22 cellular contexts compared by ENCODE assay signal in genomic region chr5:81167544-81167943, GRCh38.
"Had no signal": no experiment of that assay in that cellular context is flagged by ENCODE, and none has a peak within 500 bp of the region (broad histone marks: within the 10 kb centered on the region; RNA-seq: fewer than 3 reads in every experiment).

No MANE protein-coding gene starts in this region.

- DNase-seq: activated B cell treated with CpG ODN at 0.5 μM for 24 hours; activated CD4-positive, alpha-beta memory T cell treated with anti-CD3 and anti-CD28 coated beads, Interleukin-2, amount 10 ng/mL, durations not matched to agents 7 days and 5 days; activated CD4-positive, alpha-beta T cell treated with anti-CD3 and anti-CD28 coated beads for 4 hours; activated CD8-positive, alpha-beta memory T cell treated with anti-CD3 and anti-CD28 coated beads, Interleukin-2, amount 10 ng/mL, durations not matched to agents 7 days and 5 days; activated naive CD4-positive, alpha-beta T cell treated with Interleukin-2 at 50 U/mL for 16 hours; activated naive CD8-positive, alpha-beta T cell treated with anti-CD3 and anti-CD28 coated beads, Interleukin-2, amount 10 ng/mL, durations not matched to agents 7 days and 5 days; activated T-cell treated with anti-CD3 and anti-CD28 coated beads, Interleukin-2, amount 50 U/mL, for 24 hours; amygdala; erythroblast; gastrocnemius medialis; head of caudate nucleus; left ventricle myocardium superior; mucosa of descending colon; naive thymus-derived CD4-positive, alpha-beta T cell; stimulated activated CD4-positive, alpha-beta T cell treated with anti-CD3 and anti-CD28 coated beads, Interleukin-2, amount 100 ng/mL, for 24 hours; stimulated activated naive CD8-positive, alpha-beta T cell treated with anti-CD3 and anti-CD28 coated beads, Interleukin-15, amount 100 ng/mL, for 72 hours; T-cell; T-helper 9 cell; testis had no signal

- H3K79me2 ChIP-seq: parathyroid adenoma had no signal

- H3K9me3 Mint-ChIP-seq: activated B cell treated with CpG ODN at 0.5 μM for 24 hours; activated CD4-positive, alpha-beta memory T cell treated with anti-CD3 and anti-CD28 coated beads, Interleukin-2, amount 10 ng/mL, durations not matched to agents 7 days and 5 days; activated naive CD8-positive, alpha-beta T cell treated with anti-CD3 and anti-CD28 coated beads, Interleukin-2, amount 10 ng/mL, durations not matched to agents 7 days and 5 days; activated T-cell treated with anti-CD3 and anti-CD28 coated beads, Interleukin-2, amount 50 U/mL, for 24 hours; activated T-helper 2 cell treated with anti-CD3 and anti-CD28 coated beads, Interferon-gamma antibody, Interleukin-2, Interleukin-4, amounts not matched to agents 10 μg/mL and 5 μg/mL and 100 μg/mL, durations not matched to agents 14 hours and 24 hours and 36 hours; naive thymus-derived CD4-positive, alpha-beta T cell; stimulated activated naive CD8-positive, alpha-beta T cell treated with anti-CD3 and anti-CD28 coated beads, Interleukin-15, amount 100 ng/mL, for 72 hours; T-cell had no signal

- H2AFZ ChIP-seq: parathyroid adenoma had no signal

- H3K27ac Mint-ChIP-seq: activated B cell treated with CpG ODN at 0.5 μM for 24 hours; activated CD4-positive, alpha-beta memory T cell treated with anti-CD3 and anti-CD28 coated beads, Interleukin-2, amount 10 ng/mL, durations not matched to agents 7 days and 5 days; activated CD8-positive, alpha-beta memory T cell treated with anti-CD3 and anti-CD28 coated beads, Interleukin-2, amount 10 ng/mL, durations not matched to agents 7 days and 5 days; activated naive CD8-positive, alpha-beta T cell treated with anti-CD3 and anti-CD28 coated beads, Interleukin-2, amount 10 ng/mL, durations not matched to agents 7 days and 5 days; activated T-cell treated with anti-CD3 and anti-CD28 coated beads, Interleukin-2, amount 50 U/mL, for 24 hours; activated T-helper 2 cell treated with anti-CD3 and anti-CD28 coated beads, Interferon-gamma antibody, Interleukin-2, Interleukin-4, amounts not matched to agents 10 μg/mL and 5 μg/mL and 100 μg/mL, durations not matched to agents 14 hours and 24 hours and 36 hours; T-cell had no signal

- ATAC-seq: activated CD8-positive, alpha-beta memory T cell treated with anti-CD3 and anti-CD28 coated beads, Interleukin-2, amount 10 ng/mL, durations not matched to agents 7 days and 5 days; gastrocnemius medialis; left ventricle myocardium superior; mucosa of descending colon; naive thymus-derived CD4-positive, alpha-beta T cell; stimulated activated naive CD8-positive, alpha-beta T cell treated with anti-CD3 and anti-CD28 coated beads, Interleukin-15, amount 100 ng/mL, for 72 hours; T-cell had no signal

- H3K9ac ChIP-seq: parathyroid adenoma had no signal

- H3K9me3 ChIP-seq: gastrocnemius medialis, mucosa of descending colon, testis had no signal

- H3K4me3 ChIP-seq: cardiac muscle cell, gastrocnemius medialis, mucosa of descending colon, testis had no signal

- H3K4me3 Mint-ChIP-seq: activated B cell treated with CpG ODN at 0.5 μM for 24 hours; activated CD4-positive, alpha-beta memory T cell treated with anti-CD3 and anti-CD28 coated beads, Interleukin-2, amount 10 ng/mL, durations not matched to agents 7 days and 5 days; activated CD8-positive, alpha-beta memory T cell treated with anti-CD3 and anti-CD28 coated beads, Interleukin-2, amount 10 ng/mL, durations not matched to agents 7 days and 5 days; activated naive CD8-positive, alpha-beta T cell treated with anti-CD3 and anti-CD28 coated beads, Interleukin-2, amount 10 ng/mL, durations not matched to agents 7 days and 5 days; activated T-cell treated with anti-CD3 and anti-CD28 coated beads, Interleukin-2, amount 50 U/mL, for 24 hours; naive thymus-derived CD4-positive, alpha-beta T cell; stimulated activated naive CD8-positive, alpha-beta T cell treated with anti-CD3 and anti-CD28 coated beads, Interleukin-15, amount 100 ng/mL, for 72 hours; T-cell had no signal

- H3K4me1 ChIP-seq: parathyroid adenoma, testis had no signal

- H3K4me1 Mint-ChIP-seq: activated B cell treated with CpG ODN at 0.5 μM for 24 hours had no signal

- H3K27ac ChIP-seq: cardiac muscle cell, gastrocnemius medialis, parathyroid adenoma, testis had no signal

- H3K27me3 Mint-ChIP-seq: activated CD4-positive, alpha-beta memory T cell treated with anti-CD3 and anti-CD28 coated beads, Interleukin-2, amount 10 ng/mL, durations not matched to agents 7 days and 5 days; activated CD8-positive, alpha-beta memory T cell treated with anti-CD3 and anti-CD28 coated beads, Interleukin-2, amount 10 ng/mL, durations not matched to agents 7 days and 5 days; activated naive CD8-positive, alpha-beta T cell treated with anti-CD3 and anti-CD28 coated beads, Interleukin-2, amount 10 ng/mL, durations not matched to agents 7 days and 5 days; activated T-cell treated with anti-CD3 and anti-CD28 coated beads, Interleukin-2, amount 50 U/mL, for 24 hours; naive thymus-derived CD4-positive, alpha-beta T cell; stimulated activated naive CD8-positive, alpha-beta T cell treated with anti-CD3 and anti-CD28 coated beads, Interleukin-15, amount 100 ng/mL, for 72 hours; T-cell had no signal

- H3K36me3 ChIP-seq: cardiac muscle cell, gastrocnemius medialis had no signal

- H3K27me3 ChIP-seq: cardiac muscle cell, gastrocnemius medialis, testis had no signal

- H3K36me3 Mint-ChIP-seq: activated CD8-positive, alpha-beta memory T cell treated with anti-CD3 and anti-CD28 coated beads, Interleukin-2, amount 10 ng/mL, durations not matched to agents 7 days and 5 days; activated naive CD8-positive, alpha-beta T cell treated with anti-CD3 and anti-CD28 coated beads, Interleukin-2, amount 10 ng/mL, durations not matched to agents 7 days and 5 days had no signal
